Comparison of ENCODE assay signal across 8 cellular contexts in the genomic region with DNA sequence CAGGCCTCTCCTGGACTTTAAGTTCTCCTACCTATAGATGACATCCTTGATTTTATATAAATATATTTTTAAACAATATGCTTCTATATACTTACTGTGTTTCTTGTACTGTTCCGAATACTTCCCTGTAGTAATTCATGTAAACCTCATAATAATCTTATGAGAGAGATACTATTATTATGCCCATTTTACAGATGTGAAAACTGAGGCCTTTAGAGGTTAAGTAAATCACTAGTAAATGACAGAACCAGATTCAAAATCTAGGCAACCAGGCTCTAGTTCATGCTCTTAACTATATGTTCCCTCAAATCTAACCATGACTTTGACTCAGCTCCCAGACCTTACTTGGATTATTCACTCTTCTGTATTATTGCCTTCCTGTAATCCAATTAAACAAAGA.
"Had no signal": no experiment of that assay in that cellular context is flagged by ENCODE, and none has a peak within 500 bp of the region (broad histone marks: within the 10 kb centered on the region; RNA-seq: fewer than 3 reads in every experiment).

No MANE protein-coding gene starts in this region.

- H3K27ac Mint-ChIP-seq: GM23338, H9 had no signal

- FAIRE-seq: H1, H54 had no signal

- H3K4me3 ChIP-seq: GM23338 had no signal

- H3K4me2 ChIP-seq: GM23338 had no signal

- H2AFZ ChIP-seq: GM23338 had no signal

- ATAC-seq: GM23338 had no signal

- H3K4me3 Mint-ChIP-seq: GM23338, H9 had no signal

- H3K27ac ChIP-seq: HL-60 had no signal

- DNase-seq: H9, HCEC 1CT, IMR-90, KBM-7 had no signal
